28 cellular contexts compared by ENCODE assay signal in genomic region chr14:30185832-30186231, GRCh38.
A peak's percentile ranks its signal among the peaks of the same experiment; 100 is the strongest.
DNase-seq lines count a peak whose midpoint lies in the region; ATAC-seq and TF ChIP-seq lines count a peak whose summit lies in the region.
"Had no signal": no experiment of that assay in that cellular context is flagged by ENCODE, and none has a peak within 500 bp of the region (broad histone marks: within the 10 kb centered on the region; RNA-seq: fewer than 3 reads in every experiment).

No MANE protein-coding gene starts in this region.

- H2AFZ ChIP-seq in H9 (ENCODE audit: low read length), result no peak overlapping the region

- no peaks in the 10 kb centered on the region for H3K23me2 ChIP-seq in H9 (ENCODE audit: insufficient read length, low read depth, low read length, poor library complexity, severe bottlenecking)

- H4K5ac ChIP-seq in H9 (ENCODE audit: insufficient read length, low read depth, low read length), result no peak overlapping the region

- no peak overlapping the region for H2BK120ac ChIP-seq in H9 (ENCODE audit: low read depth, low read length, poor library complexity, severe bottlenecking)

- intact Hi-C loops in ascending aorta (cut with DNase I), result no loop called here

- no peak overlapping the region for H2BK12ac ChIP-seq in H9 (ENCODE audit: insufficient read length, low read depth, low read length)

- no peak for ATAC-seq in GM19035 (IDR thresholded peaks at IDR 0.05; ENCODE audit: unreplicated experiment)
- ATAC-seq in HG03521 (IDR thresholded peaks at IDR 0.05; ENCODE audit: unreplicated experiment), result no peak
- ATAC-seq: activated T-cell treated with anti-CD3 and anti-CD28 coated beads, Interleukin-2, amount 50 U/mL, for 4 hours; heart right ventricle; left cardiac atrium; stimulated activated naive B cell treated with anti-CD40 and anti-IgM and Interleukin-4, amounts not matched to agents 10 μg/mL and 1 μg/mL and 100 μg/mL, for 72 hours had no signal

- H3K56ac ChIP-seq in H9 (ENCODE audit: insufficient read length, low read depth, low read length), result no peak overlapping the region

- H2BK20ac ChIP-seq in H9 (ENCODE audit: low read depth, low read length, poor library complexity, severe bottlenecking), result no peak overlapping the region

- no peak overlapping the region for H4K8ac ChIP-seq in H9 (replicated peaks; ENCODE audit: insufficient read length, low read depth, low read length)

- no peak overlapping the region for H4K91ac ChIP-seq in H9 (ENCODE audit: insufficient read length, low read depth, low read length)

- H3K27ac Mint-ChIP-seq in H9 (no peak overlapping the region), neural crest cell (ENCODE audit: unreplicated experiment) (no peak overlapping the region)
- H3K27ac Mint-ChIP-seq: CD4-positive, alpha-beta T cell; memory B cell; stimulated activated naive B cell treated with anti-CD40 and anti-IgM and Interleukin-4, amounts not matched to agents 10 μg/mL and 1 μg/mL and 100 μg/mL, for 72 hours had no signal

- H3K14ac ChIP-seq in H9 (ENCODE audit: insufficient read depth, low read length), result no peak overlapping the region

- H3K18ac ChIP-seq in H9 (ENCODE audit: insufficient read length, low read depth, low read length), result no peak overlapping the region

- no peak overlapping the region for H3K23ac ChIP-seq in H9 (ENCODE audit: insufficient read length, low read depth, low read length)

- no peak overlapping the region for H3K4me2 ChIP-seq in H9 (ENCODE audit: insufficient read depth, insufficient read length, low read length)

- H3K79me1 ChIP-seq in H9 (ENCODE audit: insufficient read depth, low read depth, low read length, poor library complexity, severe bottlenecking), result no peaks in the 10 kb centered on the region

- no peaks in the 10 kb centered on the region for H4K20me1 ChIP-seq in H9 (ENCODE audit: control insufficient read depth, insufficient read depth, insufficient read length)

- no peak overlapping the region for H2BK15ac ChIP-seq in H9 (ENCODE audit: low read depth, low read length)

- no peaks in the 10 kb centered on the region for H3K36me3 ChIP-seq in ascending aorta
- H3K36me3 ChIP-seq: heart right ventricle, uterus had no signal

- no peaks in the 10 kb centered on the region for H3K9me3 ChIP-seq in H9 (ENCODE audit: control insufficient read depth, low read depth, low read length)
- H3K9me3 ChIP-seq in ascending aorta, result no peaks in the 10 kb centered on the region
- H3K9me3 ChIP-seq: heart right ventricle, testis, uterus had no signal

- H3T11ph ChIP-seq in H9 (ENCODE audit: low read length), result no peak overlapping the region

- no peak overlapping the region for H2AK5ac ChIP-seq in H9 (ENCODE audit: insufficient read length, low read length)

- H3K27ac ChIP-seq in H9 (ENCODE audit: insufficient read length, low read depth, low read length), result no peak overlapping the region
- no peak overlapping the region for H3K27ac ChIP-seq in ascending aorta
- H3K27ac ChIP-seq: coronary artery, heart right ventricle, HL-60, testis, uterus had no signal

- no peaks in the 10 kb centered on the region for H3K4me1 ChIP-seq in H9 (ENCODE audit: insufficient read depth, low read length)
- H3K4me1 ChIP-seq in ascending aorta, result peaks cover 0 to 3% of the 10 kb centered on the region in 2 donors
- H3K4me1 ChIP-seq: heart right ventricle, testis, uterus had no signal

- H3K4me1 Mint-ChIP-seq in H9 (peaks cover 5 to 7% of the 10 kb centered on the region in 2 experiments; a peak in 3 of 4 replicates), neural crest cell (no peaks in the 10 kb centered on the region)
- H3K4me1 Mint-ChIP-seq: memory B cell; stimulated activated naive B cell treated with anti-CD40 and anti-IgM and Interleukin-4, amounts not matched to agents 10 μg/mL and 1 μg/mL and 100 μg/mL, for 72 hours had no signal

- H3K36me3 Mint-ChIP-seq in H9 (ENCODE audit: insufficient read depth in 1 of 3, low read depth in 3 of 3) (no peaks in the 10 kb centered on the region; a peak in 1 of 7 replicates), neural crest cell (ENCODE audit: low read depth) (no peaks in the 10 kb centered on the region)
- H3K36me3 Mint-ChIP-seq: memory B cell; stimulated activated naive B cell treated with anti-CD40 and anti-IgM and Interleukin-4, amounts not matched to agents 10 μg/mL and 1 μg/mL and 100 μg/mL, for 72 hours had no signal

- H3K4me3 Mint-ChIP-seq in H9 (no peak overlapping the region), neural crest cell (no peak overlapping the region)
- H3K4me3 Mint-ChIP-seq: activated T-cell treated with anti-CD3 and anti-CD28 coated beads, Interleukin-2, amount 50 U/mL, for 4 hours; CD4-positive, alpha-beta T cell; memory B cell; stimulated activated naive B cell treated with anti-CD40 and anti-IgM and Interleukin-4, amounts not matched to agents 10 μg/mL and 1 μg/mL and 100 μg/mL, for 72 hours had no signal

- no peaks in the 10 kb centered on the region for H3K9me3 Mint-ChIP-seq in H9
- H3K9me3 Mint-ChIP-seq in neural crest cell, result peaks cover 3% of the 10 kb centered on the region
- H3K9me3 Mint-ChIP-seq: CD4-positive, alpha-beta T cell had no signal

- no peak overlapping the region for H3K4ac ChIP-seq in H9 (ENCODE audit: low read depth, low read length)

- H3K27me3 ChIP-seq in H9 (ENCODE audit: insufficient read depth, low read length) (no peaks in the 10 kb centered on the region), ascending aorta (no peaks in the 10 kb centered on the region)
- H3K27me3 ChIP-seq: heart right ventricle, testis, uterus had no signal

- TF ChIP-seq CTCF in AG09309 (IDR thresholded peaks at IDR 0.05; ENCODE audit: control insufficient read depth, insufficient read depth, low read depth, low read length, missing control alignments) (peak; percentile 9), H9 (conservative IDR thresholded peaks at IDR 0.05) (peak; percentile 50), epithelial cell of esophagus (IDR thresholded peaks at IDR 0.05; ENCODE audit: insufficient read depth, low read depth, low read length, missing control alignments) (peak; percentile 25), neural crest cell (conservative IDR thresholded peaks at IDR 0.05) (peak; percentile 47), ascending aorta (IDR thresholded peaks at IDR 0.05) (no peak)

- no peaks in the 10 kb centered on the region; the same call in 1 of the 2 replicates for H3K27me3 Mint-ChIP-seq in H9 (ENCODE audit: low read depth)
- H3K27me3 Mint-ChIP-seq in neural crest cell (ENCODE audit: low read depth), result no peaks in the 10 kb centered on the region
- H3K27me3 Mint-ChIP-seq: CD4-positive, alpha-beta T cell; memory B cell; stimulated activated naive B cell treated with anti-CD40 and anti-IgM and Interleukin-4, amounts not matched to agents 10 μg/mL and 1 μg/mL and 100 μg/mL, for 72 hours had no signal

- no peak overlapping the region for H3K9ac ChIP-seq in H9 (ENCODE audit: extremely low read depth, insufficient read length, low read length)

- DNase-seq in AG09309 (ENCODE audit: low read depth) (no peak), H9 (no peak), epithelial cell of esophagus (ENCODE audit: low read depth) (no peak), neural crest cell (ENCODE audit: low read depth, low spot score) (no peak), ascending aorta (ENCODE audit: low spot score in 2 of 2) (no peak)
- DNase-seq in stimulated activated naive CD4-positive, alpha-beta T cell (lab: John Stamatoyannopoulos, UW), result no peak
- DNase-seq: activated CD4-positive, alpha-beta T cell treated with anti-CD3 and anti-CD28 coated beads for 48 hours; activated T-cell treated with anti-CD3 and anti-CD28 coated beads, Interleukin-2, amount 50 U/mL, for 4 hours; CD4-positive, alpha-beta T cell; GOT3; heart right ventricle; Karpas-422; left cardiac atrium; MV-4-11; NCI-H146; NCI-H526; retina; stimulated activated CD4-positive, alpha-beta T cell treated with anti-CD3 and anti-CD28 coated beads, Interleukin-12 subunit alpha, Interleukin-12 subunit beta, amount 100 ng/mL, for 4 hours; stimulated activated CD4-positive, alpha-beta T cell treated with anti-CD3 and anti-CD28 coated beads, Interleukin-4, amount 100 ng/mL, for 24 hours; stimulated activated naive B cell treated with anti-CD40 and anti-IgM and Interleukin-4, amounts not matched to agents 10 μg/mL and 1 μg/mL and 100 μg/mL, for 72 hours; T-helper 2 cell; testis; uterus had no signal

- H3K4me3 ChIP-seq in AG09309 (ENCODE audit: control insufficient read depth, low read depth, low read length) (no peak overlapping the region), epithelial cell of esophagus (ENCODE audit: low read length) (no peak overlapping the region), ascending aorta (no peak overlapping the region)
- H3K4me3 ChIP-seq: coronary artery, heart right ventricle, testis, uterus had no signal

- no peak overlapping the region for H2BK5ac ChIP-seq in H9 (ENCODE audit: insufficient read length, low read length)

- no peaks in the 10 kb centered on the region for H3K79me2 ChIP-seq in H9 (ENCODE audit: insufficient read depth, low read length)

Comparison
In these comparisons a context has a peak if more than half of its experiments do, and no peak if none do; other contexts are left out.
1. CTCF ChIP-seq: peak in AG09309 (single experiment), H9 (single experiment), epithelial cell of esophagus (single experiment) and neural crest cell (single experiment); none in ascending aorta (0 of 3).